27 cellular contexts compared by ENCODE assay signal in the genomic region with DNA sequence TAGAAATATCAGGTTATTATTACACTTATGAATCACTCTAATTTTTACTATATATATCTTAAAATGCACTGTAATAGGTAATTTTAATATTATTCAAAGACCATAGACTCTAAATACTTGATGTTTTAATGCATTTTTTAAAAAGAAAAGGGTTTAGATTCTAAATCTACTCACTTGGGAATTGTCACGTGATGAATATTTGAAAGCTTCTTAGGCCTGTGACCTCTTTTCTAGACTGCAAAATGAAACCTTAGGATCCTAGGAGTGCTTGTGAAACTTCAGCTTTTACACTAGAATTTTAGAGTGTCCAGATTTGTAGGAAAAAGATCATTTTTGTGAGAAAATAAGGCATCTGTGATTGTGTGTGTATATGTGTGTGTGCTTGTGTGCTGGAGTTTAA.
"Had no signal": no experiment of that assay in that cellular context is flagged by ENCODE, and none has a peak within 500 bp of the region (broad histone marks: within the 10 kb centered on the region; RNA-seq: fewer than 3 reads in every experiment).

No MANE protein-coding gene starts in this region.

- H3K4me1 ChIP-seq: esophagus squamous epithelium, gastrocnemius medialis, heart right ventricle, left lung, lower lobe of right lung had no signal

- H3K9me3 Mint-ChIP-seq: dendritic cell treated with granulocyte-macrophage colony-stimulating factor and Interleukin-4, amounts not matched to agents 40 ng/mL and 50 ng/mL, for 4 days; endodermal cell; memory B cell had no signal

- ATAC-seq: effector memory CD8-positive, alpha-beta T cell; esophagus mucosa; gastrocnemius medialis; heart right ventricle; left cardiac atrium; left lung; left ventricle myocardium superior; lower lobe of right lung; naive thymus-derived CD4-positive, alpha-beta T cell had no signal

- FAIRE-seq: colon, endometrium, islet of Langerhans, keratinocyte had no signal

- H3K27me3 ChIP-seq: esophagus squamous epithelium, gastrocnemius medialis, heart right ventricle, left lung had no signal

- H3K27ac ChIP-seq: epithelial cell of prostate, esophagus squamous epithelium, gastrocnemius medialis, heart right ventricle, left lung, lower lobe of right lung had no signal

- H3K4me3 ChIP-seq: esophagus squamous epithelium, gastrocnemius medialis, heart right ventricle, left lung, lower lobe of right lung had no signal

- H3K4me3 Mint-ChIP-seq: dendritic cell treated with granulocyte-macrophage colony-stimulating factor and Interleukin-4, amounts not matched to agents 40 ng/mL and 50 ng/mL, for 4 days; effector memory CD8-positive, alpha-beta T cell; endodermal cell; memory B cell; naive thymus-derived CD4-positive, alpha-beta T cell had no signal

- DNase-seq: cortex of kidney; effector CD8-positive, alpha-beta T cell; effector memory CD8-positive, alpha-beta T cell; endodermal cell; erythroblast; esophagus squamous epithelium; foreskin fibroblast; foreskin melanocyte; gastrocnemius medialis; glutamatergic neuron; heart right ventricle; hippocampal formation; left cardiac atrium; left lung; left ventricle myocardium superior; lower lobe of right lung; mesendoderm; midbrain; naive thymus-derived CD4-positive, alpha-beta T cell had no signal

- H3K36me3 Mint-ChIP-seq: memory B cell; naive thymus-derived CD4-positive, alpha-beta T cell had no signal

- H3K36me3 ChIP-seq: esophagus squamous epithelium, gastrocnemius medialis, heart right ventricle, left lung, lower lobe of right lung had no signal

- H3K4me1 Mint-ChIP-seq: endodermal cell; memory B cell; naive thymus-derived CD4-positive, alpha-beta T cell had no signal

- H3K9me3 ChIP-seq: esophagus squamous epithelium, gastrocnemius medialis, heart right ventricle, left lung, lower lobe of right lung had no signal

- H3K27ac Mint-ChIP-seq: dendritic cell treated with granulocyte-macrophage colony-stimulating factor and Interleukin-4, amounts not matched to agents 40 ng/mL and 50 ng/mL, for 4 days; effector memory CD8-positive, alpha-beta T cell; endodermal cell; memory B cell; naive thymus-derived CD4-positive, alpha-beta T cell had no signal

- H3K27me3 Mint-ChIP-seq: dendritic cell treated with granulocyte-macrophage colony-stimulating factor and Interleukin-4, amounts not matched to agents 40 ng/mL and 50 ng/mL, for 4 days; effector memory CD8-positive, alpha-beta T cell; memory B cell; naive thymus-derived CD4-positive, alpha-beta T cell had no signal
